Comparison of ENCODE assay signal across 1 cellular context in the genomic region with DNA sequence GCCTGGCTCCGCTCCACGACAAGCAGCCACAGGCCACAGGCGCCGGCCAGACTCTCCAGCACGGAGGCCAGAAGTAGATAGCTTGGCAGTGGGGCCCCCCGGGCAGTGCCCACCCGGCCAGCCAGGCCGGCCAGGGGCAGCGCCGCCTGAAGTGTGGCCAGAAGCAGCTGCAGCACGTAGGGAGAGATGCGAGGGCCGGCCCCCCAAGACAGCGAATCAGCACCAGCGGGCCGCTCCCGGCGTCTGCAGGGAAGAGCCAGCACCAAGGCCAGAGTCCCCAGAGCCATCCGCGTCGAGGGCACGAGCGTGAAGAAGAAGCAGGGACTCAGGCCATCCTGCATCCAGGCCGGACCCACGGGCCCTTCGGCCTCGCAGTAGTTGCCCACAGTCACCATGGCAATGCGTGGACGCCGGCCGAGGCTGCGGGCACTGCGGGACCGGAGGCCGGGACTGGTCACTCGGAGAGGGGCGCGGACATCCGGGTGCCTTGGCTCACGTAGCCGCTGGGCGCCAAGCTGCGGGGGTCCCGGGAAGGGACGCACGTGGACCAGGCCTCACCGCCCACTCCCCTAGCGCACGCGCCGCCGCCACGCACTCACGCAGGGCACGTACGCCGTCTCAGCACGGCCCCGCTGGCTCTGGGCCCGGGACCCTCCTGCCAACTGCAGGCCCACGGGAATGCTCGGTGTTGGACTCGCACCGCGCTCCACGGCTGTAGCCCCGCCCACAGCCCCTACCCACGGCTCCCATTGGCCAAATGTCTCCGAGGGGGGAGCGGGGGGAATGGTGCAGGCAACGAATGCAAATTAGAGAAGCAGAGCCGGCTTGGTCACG.
A peak's percentile ranks its signal among the peaks of the same experiment; 100 is the strongest.
TF ChIP-seq lines count a peak whose summit lies in the region.

A gene (minus strand): TSS at position 680 of the 834 bp plus-strand sequence. CDS start 285 bp downstream, at position 395.

TF ChIP-seq in HepG2, 621 proteins besides CTCF, POLR2A, EP300 and RAD21 (continued from another document and continues in another):
- TF ChIP-seq, protein P1, sequence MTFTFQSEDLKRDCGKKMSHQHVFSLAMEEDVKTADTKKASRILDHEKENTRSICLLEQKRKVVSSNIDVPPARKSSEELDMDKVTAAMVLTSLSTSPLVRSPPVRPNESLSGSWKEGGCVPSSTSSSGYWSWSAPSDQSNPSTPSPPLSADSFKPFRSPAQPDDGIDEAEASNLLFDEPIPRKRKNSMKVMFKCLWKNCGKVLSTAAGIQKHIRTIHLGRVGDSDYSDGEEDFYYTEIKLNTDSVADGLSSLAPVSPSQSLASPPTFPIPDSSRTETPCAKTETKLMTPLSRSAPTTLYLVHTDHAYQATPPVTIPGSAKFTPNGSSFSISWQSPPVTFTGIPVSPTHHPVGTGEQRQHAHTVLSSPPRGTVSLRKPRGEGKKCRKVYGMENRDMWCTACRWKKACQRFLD (CRISPR knock-in tag; IDR thresholded peaks at IDR 0.05; ENCODE audit: borderline replicate concordance): peak; percentile 90
- TF ChIP-seq, protein P2, sequence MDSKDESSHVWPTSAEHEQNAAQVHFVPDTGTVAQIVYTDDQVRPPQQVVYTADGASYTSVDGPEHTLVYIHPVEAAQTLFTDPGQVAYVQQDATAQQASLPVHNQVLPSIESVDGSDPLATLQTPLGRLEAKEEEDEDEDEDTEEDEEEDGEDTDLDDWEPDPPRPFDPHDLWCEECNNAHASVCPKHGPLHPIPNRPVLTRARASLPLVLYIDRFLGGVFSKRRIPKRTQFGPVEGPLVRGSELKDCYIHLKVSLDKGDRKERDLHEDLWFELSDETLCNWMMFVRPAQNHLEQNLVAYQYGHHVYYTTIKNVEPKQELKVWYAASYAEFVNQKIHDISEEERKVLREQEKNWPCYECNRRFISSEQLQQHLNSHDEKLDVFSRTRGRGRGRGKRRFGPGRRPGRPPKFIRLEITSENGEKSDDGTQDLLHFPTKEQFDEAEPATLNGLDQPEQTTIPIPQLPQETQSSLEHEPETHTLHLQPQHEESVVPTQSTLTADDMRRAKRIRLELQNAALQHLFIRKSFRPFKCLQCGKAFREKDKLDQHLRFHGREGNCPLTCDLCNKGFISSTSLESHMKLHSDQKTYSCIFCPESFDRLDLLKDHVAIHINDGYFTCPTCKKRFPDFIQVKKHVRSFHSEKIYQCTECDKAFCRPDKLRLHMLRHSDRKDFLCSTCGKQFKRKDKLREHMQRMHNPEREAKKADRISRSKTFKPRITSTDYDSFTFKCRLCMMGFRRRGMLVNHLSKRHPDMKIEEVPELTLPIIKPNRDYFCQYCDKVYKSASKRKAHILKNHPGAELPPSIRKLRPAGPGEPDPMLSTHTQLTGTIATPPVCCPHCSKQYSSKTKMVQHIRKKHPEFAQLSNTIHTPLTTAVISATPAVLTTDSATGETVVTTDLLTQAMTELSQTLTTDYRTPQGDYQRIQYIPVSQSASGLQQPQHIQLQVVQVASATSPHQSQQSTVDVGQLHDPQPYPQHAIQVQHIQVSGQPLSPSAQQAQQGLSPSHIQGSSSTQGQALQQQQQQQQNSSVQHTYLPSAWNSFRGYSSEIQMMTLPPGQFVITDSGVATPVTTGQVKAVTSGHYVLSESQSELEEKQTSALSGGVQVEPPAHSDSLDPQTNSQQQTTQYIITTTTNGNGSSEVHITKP (CRISPR knock-in tag; IDR thresholded peaks at IDR 0.05; ENCODE audit: low read depth): no peak; the same call in none of the 2 replicates
- TF ChIP-seq MBNL3 (CRISPR knock-in tag; conservative IDR thresholded peaks at IDR 0.05): no peak; the same call in 1 of the 2 replicates
- peak; percentile 52; the same call in 1 of the 2 replicates for TF ChIP-seq JUNB (CRISPR knock-in tag; IDR thresholded peaks at IDR 0.05; ENCODE audit: borderline replicate concordance)
- TF ChIP-seq, protein P3, sequence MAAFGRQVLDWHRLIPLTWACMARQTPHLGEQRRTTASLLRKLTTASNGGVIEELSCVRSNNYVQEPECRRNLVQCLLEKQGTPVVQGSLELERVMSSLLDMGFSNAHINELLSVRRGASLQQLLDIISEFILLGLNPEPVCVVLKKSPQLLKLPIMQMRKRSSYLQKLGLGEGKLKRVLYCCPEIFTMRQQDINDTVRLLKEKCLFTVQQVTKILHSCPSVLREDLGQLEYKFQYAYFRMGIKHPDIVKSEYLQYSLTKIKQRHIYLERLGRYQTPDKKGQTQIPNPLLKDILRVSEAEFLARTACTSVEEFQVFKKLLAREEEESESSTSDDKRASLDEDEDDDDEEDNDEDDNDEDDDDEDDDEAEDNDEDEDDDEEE (CRISPR knock-in tag; IDR thresholded peaks at IDR 0.05): peak; percentile 96; the same call in 1 of the 2 replicates
- TF ChIP-seq, protein P4, sequence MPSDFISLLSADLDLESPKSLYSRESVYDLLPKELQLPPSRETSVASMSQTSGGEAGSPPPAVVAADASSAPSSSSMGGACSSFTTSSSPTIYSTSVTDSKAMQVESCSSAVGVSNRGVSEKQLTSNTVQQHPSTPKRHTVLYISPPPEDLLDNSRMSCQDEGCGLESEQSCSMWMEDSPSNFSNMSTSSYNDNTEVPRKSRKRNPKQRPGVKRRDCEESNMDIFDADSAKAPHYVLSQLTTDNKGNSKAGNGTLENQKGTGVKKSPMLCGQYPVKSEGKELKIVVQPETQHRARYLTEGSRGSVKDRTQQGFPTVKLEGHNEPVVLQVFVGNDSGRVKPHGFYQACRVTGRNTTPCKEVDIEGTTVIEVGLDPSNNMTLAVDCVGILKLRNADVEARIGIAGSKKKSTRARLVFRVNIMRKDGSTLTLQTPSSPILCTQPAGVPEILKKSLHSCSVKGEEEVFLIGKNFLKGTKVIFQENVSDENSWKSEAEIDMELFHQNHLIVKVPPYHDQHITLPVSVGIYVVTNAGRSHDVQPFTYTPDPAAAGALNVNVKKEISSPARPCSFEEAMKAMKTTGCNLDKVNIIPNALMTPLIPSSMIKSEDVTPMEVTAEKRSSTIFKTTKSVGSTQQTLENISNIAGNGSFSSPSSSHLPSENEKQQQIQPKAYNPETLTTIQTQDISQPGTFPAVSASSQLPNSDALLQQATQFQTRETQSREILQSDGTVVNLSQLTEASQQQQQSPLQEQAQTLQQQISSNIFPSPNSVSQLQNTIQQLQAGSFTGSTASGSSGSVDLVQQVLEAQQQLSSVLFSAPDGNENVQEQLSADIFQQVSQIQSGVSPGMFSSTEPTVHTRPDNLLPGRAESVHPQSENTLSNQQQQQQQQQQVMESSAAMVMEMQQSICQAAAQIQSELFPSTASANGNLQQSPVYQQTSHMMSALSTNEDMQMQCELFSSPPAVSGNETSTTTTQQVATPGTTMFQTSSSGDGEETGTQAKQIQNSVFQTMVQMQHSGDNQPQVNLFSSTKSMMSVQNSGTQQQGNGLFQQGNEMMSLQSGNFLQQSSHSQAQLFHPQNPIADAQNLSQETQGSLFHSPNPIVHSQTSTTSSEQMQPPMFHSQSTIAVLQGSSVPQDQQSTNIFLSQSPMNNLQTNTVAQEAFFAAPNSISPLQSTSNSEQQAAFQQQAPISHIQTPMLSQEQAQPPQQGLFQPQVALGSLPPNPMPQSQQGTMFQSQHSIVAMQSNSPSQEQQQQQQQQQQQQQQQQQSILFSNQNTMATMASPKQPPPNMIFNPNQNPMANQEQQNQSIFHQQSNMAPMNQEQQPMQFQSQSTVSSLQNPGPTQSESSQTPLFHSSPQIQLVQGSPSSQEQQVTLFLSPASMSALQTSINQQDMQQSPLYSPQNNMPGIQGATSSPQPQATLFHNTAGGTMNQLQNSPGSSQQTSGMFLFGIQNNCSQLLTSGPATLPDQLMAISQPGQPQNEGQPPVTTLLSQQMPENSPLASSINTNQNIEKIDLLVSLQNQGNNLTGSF (CRISPR knock-in tag; IDR thresholded peaks at IDR 0.05): peak; percentile 75
- no peak for TF ChIP-seq ATAD3A (CRISPR knock-in tag; IDR thresholded peaks at IDR 0.05)
- no peak for TF ChIP-seq NONO (IDR thresholded peaks at IDR 0.05)
- TF ChIP-seq NONO (CRISPR knock-in tag; conservative IDR thresholded peaks at IDR 0.05): peak; percentile 99
- TF ChIP-seq SNAPC2 (CRISPR knock-in tag; IDR thresholded peaks at IDR 0.05): peak; percentile 99
- TF ChIP-seq, protein P5, sequence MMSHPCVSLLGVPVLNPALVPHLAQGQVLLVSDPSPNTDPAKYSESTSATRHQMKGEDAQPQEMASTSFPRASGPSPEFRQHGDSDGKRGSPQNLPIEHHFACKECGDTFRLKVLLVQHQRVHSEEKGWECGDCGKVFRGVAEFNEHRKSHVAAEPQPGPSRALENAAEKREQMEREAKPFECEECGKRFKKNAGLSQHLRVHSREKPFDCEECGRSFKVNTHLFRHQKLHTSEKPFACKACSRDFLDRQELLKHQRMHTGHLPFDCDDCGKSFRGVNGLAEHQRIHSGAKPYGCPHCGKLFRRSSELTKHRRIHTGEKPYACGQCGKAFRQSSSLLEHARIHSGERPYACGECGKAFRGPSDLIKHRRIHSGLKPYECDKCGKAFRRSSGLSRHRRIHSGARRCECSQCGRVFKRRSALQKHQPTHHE (CRISPR knock-in tag; IDR thresholded peaks at IDR 0.05; ENCODE audit: borderline replicate concordance): peak; percentile 100
- peak; percentile 93 for TF ChIP-seq CBFB (CRISPR knock-in tag; IDR thresholded peaks at IDR 0.05)
- TF ChIP-seq, protein P6, sequence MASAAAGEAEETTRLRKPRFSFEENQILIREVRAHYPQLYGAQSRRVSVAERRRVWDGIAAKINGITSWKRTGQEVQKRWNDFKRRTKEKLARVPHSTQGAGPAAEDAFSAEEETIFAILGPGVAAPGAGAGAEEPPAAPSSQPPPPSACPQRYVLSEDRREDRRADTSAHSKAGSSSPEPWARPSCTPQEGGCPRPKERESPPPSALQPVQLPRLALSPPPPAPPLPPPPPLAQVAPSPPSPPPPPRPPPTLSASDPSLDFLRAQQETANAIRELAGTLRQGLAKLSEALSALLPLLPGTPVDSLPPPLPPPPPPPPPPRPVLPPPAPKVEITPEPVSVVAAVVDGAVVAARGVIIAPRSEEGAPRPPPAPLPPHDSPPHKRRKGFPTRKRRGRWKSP (CRISPR knock-in tag; IDR thresholded peaks at IDR 0.05): peak; percentile 96
- TF ChIP-seq GZF1 (CRISPR knock-in tag; IDR thresholded peaks at IDR 0.05): peak; percentile 92; the same call in 1 of the 2 replicates
- TF ChIP-seq AKAP8 (CRISPR knock-in tag; IDR thresholded peaks at IDR 0.05): peak; percentile 100
- no peak for TF ChIP-seq HNRNPH1 (optimal IDR thresholded peaks at IDR 0.05; ENCODE audit: low read depth, low read length)
- TF ChIP-seq TBX2 (CRISPR knock-in tag; IDR thresholded peaks at IDR 0.05; ENCODE audit: borderline replicate concordance): peak; percentile 90
- TF ChIP-seq, protein P7, sequence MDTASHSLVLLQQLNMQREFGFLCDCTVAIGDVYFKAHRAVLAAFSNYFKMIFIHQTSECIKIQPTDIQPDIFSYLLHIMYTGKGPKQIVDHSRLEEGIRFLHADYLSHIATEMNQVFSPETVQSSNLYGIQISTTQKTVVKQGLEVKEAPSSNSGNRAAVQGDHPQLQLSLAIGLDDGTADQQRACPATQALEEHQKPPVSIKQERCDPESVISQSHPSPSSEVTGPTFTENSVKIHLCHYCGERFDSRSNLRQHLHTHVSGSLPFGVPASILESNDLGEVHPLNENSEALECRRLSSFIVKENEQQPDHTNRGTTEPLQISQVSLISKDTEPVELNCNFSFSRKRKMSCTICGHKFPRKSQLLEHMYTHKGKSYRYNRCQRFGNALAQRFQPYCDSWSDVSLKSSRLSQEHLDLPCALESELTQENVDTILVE (CRISPR knock-in tag; IDR thresholded peaks at IDR 0.05): no peak; the same call in none of the 2 replicates
- no peak for TF ChIP-seq ZFP36 (IDR thresholded peaks at IDR 0.05; ENCODE audit: borderline replicate concordance, low read depth, low read length, partially characterized antibody)
- TF ChIP-seq ZSCAN20 (CRISPR knock-in tag; IDR thresholded peaks at IDR 0.05; ENCODE audit: borderline replicate concordance): peak; percentile 93
- TF ChIP-seq SYNCRIP (IDR thresholded peaks at IDR 0.05; ENCODE audit: insufficient read depth, low read depth, low read length): no peak
- TF ChIP-seq, protein P8, sequence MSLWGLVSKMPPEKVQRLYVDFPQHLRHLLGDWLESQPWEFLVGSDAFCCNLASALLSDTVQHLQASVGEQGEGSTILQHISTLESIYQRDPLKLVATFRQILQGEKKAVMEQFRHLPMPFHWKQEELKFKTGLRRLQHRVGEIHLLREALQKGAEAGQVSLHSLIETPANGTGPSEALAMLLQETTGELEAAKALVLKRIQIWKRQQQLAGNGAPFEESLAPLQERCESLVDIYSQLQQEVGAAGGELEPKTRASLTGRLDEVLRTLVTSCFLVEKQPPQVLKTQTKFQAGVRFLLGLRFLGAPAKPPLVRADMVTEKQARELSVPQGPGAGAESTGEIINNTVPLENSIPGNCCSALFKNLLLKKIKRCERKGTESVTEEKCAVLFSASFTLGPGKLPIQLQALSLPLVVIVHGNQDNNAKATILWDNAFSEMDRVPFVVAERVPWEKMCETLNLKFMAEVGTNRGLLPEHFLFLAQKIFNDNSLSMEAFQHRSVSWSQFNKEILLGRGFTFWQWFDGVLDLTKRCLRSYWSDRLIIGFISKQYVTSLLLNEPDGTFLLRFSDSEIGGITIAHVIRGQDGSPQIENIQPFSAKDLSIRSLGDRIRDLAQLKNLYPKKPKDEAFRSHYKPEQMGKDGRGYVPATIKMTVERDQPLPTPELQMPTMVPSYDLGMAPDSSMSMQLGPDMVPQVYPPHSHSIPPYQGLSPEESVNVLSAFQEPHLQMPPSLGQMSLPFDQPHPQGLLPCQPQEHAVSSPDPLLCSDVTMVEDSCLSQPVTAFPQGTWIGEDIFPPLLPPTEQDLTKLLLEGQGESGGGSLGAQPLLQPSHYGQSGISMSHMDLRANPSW (CRISPR knock-in tag; IDR thresholded peaks at IDR 0.05; ENCODE audit: borderline replicate concordance): no peak
- no peak for TF ChIP-seq RBAK (CRISPR knock-in tag; IDR thresholded peaks at IDR 0.05)
- peak; percentile 65 for TF ChIP-seq HOXD1 (CRISPR knock-in tag; IDR thresholded peaks at IDR 0.05)
- TF ChIP-seq PTBP1 (IDR thresholded peaks at IDR 0.05; ENCODE audit: low read depth, low read length, poor library complexity, severe bottlenecking): no peak
- TF ChIP-seq ZNF251 (CRISPR knock-in tag; IDR thresholded peaks at IDR 0.05): 0 out of 2 replicates have a peak, but pooled peaks have one; percentile 86
- TF ChIP-seq ZNF317 (CRISPR knock-in tag; IDR thresholded peaks at IDR 0.05): peak; percentile 93
- TF ChIP-seq, protein P9, sequence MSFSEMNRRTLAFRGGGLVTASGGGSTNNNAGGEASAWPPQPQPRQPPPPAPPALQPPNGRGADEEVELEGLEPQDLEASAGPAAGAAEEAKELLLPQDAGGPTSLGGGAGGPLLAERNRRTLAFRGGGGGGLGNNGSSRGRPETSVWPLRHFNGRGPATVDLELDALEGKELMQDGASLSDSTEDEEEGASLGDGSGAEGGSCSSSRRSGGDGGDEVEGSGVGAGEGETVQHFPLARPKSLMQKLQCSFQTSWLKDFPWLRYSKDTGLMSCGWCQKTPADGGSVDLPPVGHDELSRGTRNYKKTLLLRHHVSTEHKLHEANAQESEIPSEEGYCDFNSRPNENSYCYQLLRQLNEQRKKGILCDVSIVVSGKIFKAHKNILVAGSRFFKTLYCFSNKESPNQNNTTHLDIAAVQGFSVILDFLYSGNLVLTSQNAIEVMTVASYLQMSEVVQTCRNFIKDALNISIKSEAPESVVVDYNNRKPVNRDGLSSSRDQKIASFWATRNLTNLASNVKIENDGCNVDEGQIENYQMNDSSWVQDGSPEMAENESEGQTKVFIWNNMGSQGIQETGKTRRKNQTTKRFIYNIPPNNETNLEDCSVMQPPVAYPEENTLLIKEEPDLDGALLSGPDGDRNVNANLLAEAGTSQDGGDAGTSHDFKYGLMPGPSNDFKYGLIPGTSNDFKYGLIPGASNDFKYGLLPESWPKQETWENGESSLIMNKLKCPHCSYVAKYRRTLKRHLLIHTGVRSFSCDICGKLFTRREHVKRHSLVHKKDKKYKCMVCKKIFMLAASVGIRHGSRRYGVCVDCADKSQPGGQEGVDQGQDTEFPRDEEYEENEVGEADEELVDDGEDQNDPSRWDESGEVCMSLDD (CRISPR knock-in tag; IDR thresholded peaks at IDR 0.05; ENCODE audit: borderline replicate concordance): peak; percentile 86; the same call in 1 of the 2 replicates
- TF ChIP-seq ZNF354B (CRISPR knock-in tag; IDR thresholded peaks at IDR 0.05): peak; percentile 98; the same call in 1 of the 2 replicates
- TF ChIP-seq JARID2 (CRISPR knock-in tag; IDR thresholded peaks at IDR 0.05; ENCODE audit: insufficient replicate concordance): no peak
- peak; percentile 59; the same call in 1 of the 2 replicates for TF ChIP-seq ZMYM2 (CRISPR knock-in tag; IDR thresholded peaks at IDR 0.05)
- peak; percentile 73; the same call in 1 of the 2 replicates for TF ChIP-seq PITX1 (CRISPR knock-in tag; IDR thresholded peaks at IDR 0.05)
